In the genomic region with DNA sequence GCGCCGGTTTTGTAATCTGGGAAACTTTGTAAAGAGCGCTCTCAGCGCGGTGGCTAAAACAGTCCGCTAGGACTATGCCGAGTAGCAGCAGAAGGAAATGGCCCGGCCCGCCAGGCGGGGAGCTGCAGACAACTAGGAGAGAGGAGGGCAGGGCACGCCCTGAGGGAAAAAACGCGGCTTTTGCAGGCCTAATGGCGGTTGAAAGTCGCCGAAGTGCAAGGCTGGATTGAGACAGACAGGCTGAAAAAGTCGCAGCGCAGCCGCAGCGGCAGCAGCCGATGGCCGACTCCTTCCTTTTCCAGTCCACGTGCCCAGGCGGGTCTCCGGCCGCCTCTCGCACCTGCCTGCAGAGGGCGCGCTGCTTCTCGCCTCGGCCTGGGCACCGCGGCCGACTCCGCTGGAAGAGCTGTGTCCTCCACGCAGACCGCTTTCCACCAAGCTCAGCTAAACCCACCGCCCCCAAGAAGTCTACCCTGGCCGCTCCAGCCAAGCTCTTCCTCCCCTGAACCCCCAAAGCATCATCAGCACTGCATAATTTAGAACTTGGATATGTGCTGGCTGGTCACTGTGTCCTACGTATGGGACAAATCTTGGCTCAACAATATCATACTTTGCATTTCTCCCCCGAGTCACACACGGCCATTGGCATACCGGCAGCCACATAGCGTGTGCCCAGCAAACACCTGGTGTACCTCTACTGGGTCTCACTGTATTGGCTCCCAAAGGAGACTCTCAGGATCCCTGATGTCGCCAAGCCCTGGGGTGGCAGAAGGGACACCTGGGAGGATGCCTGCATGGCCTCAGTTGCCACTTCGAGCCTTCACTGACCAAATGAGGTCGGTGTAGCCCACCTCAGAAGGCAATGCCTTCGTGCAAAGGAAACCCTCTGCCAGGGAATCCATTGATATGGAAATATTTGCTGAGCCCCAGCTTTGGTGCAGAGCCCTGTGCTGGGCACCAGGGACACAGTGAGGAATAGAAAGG, we compare ENCODE assay signal across 8 cellular contexts. TPM values are rescaled to one million over a fixed set of nuclear protein-coding genes. Genes with fewer than 3 reads are reported as not detected.
DNase-seq lines count a peak whose midpoint lies in the region; ATAC-seq and TF ChIP-seq lines count a peak whose summit lies in the region.

No MANE protein-coding gene starts in this region.

- H3K27ac ChIP-seq in coronary artery (peak overlapping the region in 1 of 2 donors; percentile 65), right lobe of liver (peak overlapping the region in 2 of 3 donors; percentile 46 to 52)

- peak; percentile 22 for TF ChIP-seq POLR2A in right lobe of liver (IDR thresholded peaks at IDR 0.05)

- H3K36me3 ChIP-seq in H7 (replicated peaks; ENCODE audit: control insufficient read depth, insufficient read depth, low read length) (no peaks in the 10 kb centered on the region), right lobe of liver (no peaks in the 10 kb centered on the region)

- H3K9me3 ChIP-seq in right lobe of liver = no peaks in the 10 kb centered on the region

- H3K4me3 ChIP-seq in GM08714 (ENCODE audit: low read length) (peak overlapping the region; percentile 17; the same call in 1 of the 2 replicates), H7 (ENCODE audit: insufficient read depth, low read depth, low read length) (peak overlapping the region; percentile 27), coronary artery (peak overlapping the region; percentile 67), right lobe of liver (peak overlapping the region; percentile 19 to 48 (median 36))

- DNase-seq in H7 (peak; percentile 83), NCI-H1105 treated with DMSO at 0.1 percent for 48 hours (lab: John Stamatoyannopoulos, UW) (peak; percentile 59), coronary artery (ENCODE audit: low spot score) (peak; percentile 72), right lobe of liver (peak; percentile 71 to 83 (median 73)), T1000 (lab: John Stamatoyannopoulos, UW) (no peak)
- DNase-seq in activated CD4-positive, alpha-beta T cell treated with anti-CD3 and anti-CD28 coated beads for 24 hours (ENCODE audit: low read depth in 2 of 2) = peak; percentile 42 to 47
- DNase-seq in stimulated activated CD4-positive, alpha-beta T cell treated with anti-CD3 and anti-CD28 coated beads, TNF-alpha, amount 100 ng/mL, for 1 hour (ENCODE audit: low read depth in 3 of 3, low spot score in 1 of 3) = peak in 2 of 3 donors; percentile 27 to 48

- peaks cover 0 to 17% (median 2%) of the 10 kb centered on the region in 4 donors for H3K4me1 ChIP-seq in right lobe of liver

- intact Hi-C loops in right lobe of liver (cut with DNase I) = no loop called here

- TF ChIP-seq CTCF in coronary artery (IDR thresholded peaks at IDR 0.05) (no peak), right lobe of liver (IDR thresholded peaks at IDR 0.05) (peak; percentile 55 to 79 (median 70))

- ATAC-seq in right lobe of liver = peak; percentile 76 to 85 (median 84)

- 32% methylated on average over 6 of the region's 48 CpGs for WGBS in right lobe of liver (ENCODE audit: insufficient coverage, low coverage, low lambda C conversion rate, missing lambda C conversion rate)

- peaks cover 4% of the 10 kb centered on the region for H3K27me3 ChIP-seq in H7 (ENCODE audit: control insufficient read depth, insufficient read depth, low read length)
- no peaks in the 10 kb centered on the region for H3K27me3 ChIP-seq in right lobe of liver

RNA-seq across cellular contexts. Expression of gene SLC25A5, which starts 14.5 kb away (rescaled TPM):
- total RNA-seq in H7 (2014; rRNA removed; shearing (Covaris generic)) = 383 and 395 TPM in 2 replicates
- 100 to 1,000 TPM; 168 to 296 (median 223) TPM for total RNA-seq in right lobe of liver

Comparison
In these comparisons a context has a peak if more than half of its experiments do, and no peak if none do; other contexts are left out.
1. H3K4me3 ChIP-seq: peak in every context shown above with its lines; median percentile 67 in coronary artery; 36 in right lobe of liver; 27 in H7; 17 in GM08714.